2 cellular contexts compared by ENCODE assay signal in genomic region chr20:46261456-46262253, GRCh38.
A peak's percentile ranks its signal among the peaks of the same experiment; 100 is the strongest.
TF ChIP-seq lines count a peak whose summit lies in the region.

No MANE protein-coding gene starts in this region.

TF ChIP-seq in HepG2, 621 proteins besides CTCF, POLR2A, EP300 and RAD21:
- TF ChIP-seq MIER2 (CRISPR knock-in tag; IDR thresholded peaks at IDR 0.05) (peak; percentile 62; the same call in 1 of the 2 replicates), SP1 (IDR thresholded peaks at IDR 0.05) (no peak), SP1 (CRISPR knock-in tag; IDR thresholded peaks at IDR 0.05) (no peak), ZBTB38 (CRISPR knock-in tag; IDR thresholded peaks at IDR 0.05) (no peak), REST (IDR thresholded peaks at IDR 0.05; ENCODE audit: borderline replicate concordance in 1 of 2, low read depth in 1 of 2, low read length in 2 of 2) (peak; percentile 47 to 86)

TF ChIP-seq in K562, 482 proteins besides CTCF, POLR2A, EP300 and RAD21:
- TF ChIP-seq EHMT2 (IDR thresholded peaks at IDR 0.05) (peak; percentile 59; the same call in 1 of the 2 replicates), HEY1 (CRISPR knock-in tag; IDR thresholded peaks at IDR 0.05; ENCODE audit: borderline replicate concordance) (no peak)
